ENCODE assay signal across 1 cellular context in the genomic region with DNA sequence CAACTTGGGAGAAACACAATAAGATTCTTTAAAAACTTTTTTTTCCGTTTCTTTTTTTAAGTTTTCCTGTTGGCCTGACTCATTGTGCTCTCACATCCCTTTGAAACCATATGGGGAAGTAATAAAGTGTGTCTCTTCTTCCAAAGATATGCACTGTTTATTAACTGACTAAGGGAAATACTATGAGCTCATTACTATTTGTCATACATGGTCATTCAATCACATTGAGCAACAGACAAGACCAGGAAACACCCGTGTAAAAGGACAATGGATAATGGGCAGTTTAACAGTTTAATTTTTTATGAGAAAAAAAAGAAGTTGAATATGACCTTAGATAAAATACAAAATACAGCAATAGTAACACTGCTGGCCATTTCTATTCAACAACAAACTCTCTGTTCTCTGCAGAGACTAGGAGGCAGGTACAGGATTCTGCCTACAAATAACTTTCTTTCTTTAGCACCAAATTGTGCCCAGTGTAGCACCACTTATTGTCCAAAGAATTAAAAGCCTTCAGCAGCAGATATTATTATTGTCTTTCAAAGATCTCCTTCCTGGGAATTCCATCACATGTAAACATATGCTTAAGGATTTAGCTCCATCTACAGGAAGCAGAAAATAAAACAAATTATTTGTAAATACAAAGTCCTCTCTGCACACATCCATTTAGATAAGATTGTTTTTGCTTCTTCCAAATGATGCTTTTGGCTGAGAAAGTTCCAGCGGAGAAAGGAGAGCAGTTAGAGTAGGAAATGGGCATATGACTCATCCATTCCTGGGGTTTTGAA.
TF ChIP-seq lines count a peak whose summit lies in the region.

No MANE protein-coding gene starts in this region.

TF ChIP-seq in HEK293, 187 proteins besides CTCF, POLR2A, EP300 and RAD21 (continued from another document):
- no peak for TF ChIP-seq ZNF121 (tag by site-specific recombination; IDR thresholded peaks at IDR 0.05)
